9 cellular contexts compared by ENCODE assay signal in the genomic region with DNA sequence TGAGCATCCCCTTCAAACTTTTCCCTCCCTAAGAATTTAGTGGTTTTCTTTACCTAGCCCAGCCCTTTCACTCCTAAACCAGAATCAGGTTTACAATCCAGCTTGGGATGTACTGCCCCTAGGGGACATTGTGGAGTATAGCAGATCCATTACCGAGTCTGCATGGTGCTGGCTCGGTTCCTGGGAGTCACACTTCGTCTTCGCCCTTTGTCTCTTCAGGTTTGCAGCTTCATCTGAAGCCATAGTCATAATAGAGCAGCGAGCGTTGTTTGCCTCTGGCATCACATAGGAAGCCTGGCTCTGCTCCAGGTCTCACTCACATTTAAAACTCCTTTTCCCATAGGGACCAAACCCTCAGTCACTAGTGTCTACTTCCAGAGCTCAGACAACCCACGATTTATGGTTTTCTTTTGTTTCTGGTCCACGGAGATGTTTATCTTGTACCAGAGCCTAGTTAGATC. TPM values are rescaled to one million over a fixed set of nuclear protein-coding genes. Genes with fewer than 3 reads are reported as not detected.
DNase-seq lines count a peak whose midpoint lies in the region; ATAC-seq and TF ChIP-seq lines count a peak whose summit lies in the region.
"Had no signal": no experiment of that assay in that cellular context is flagged by ENCODE, and none has a peak within 500 bp of the region (broad histone marks: within the 10 kb centered on the region; RNA-seq: fewer than 3 reads in every experiment).

No MANE protein-coding gene starts in this region.

- 4 to 7% methylated on average over 8 of the region's 8 CpGs for WGBS in tibial nerve, 2 donors

- H3K27me3 ChIP-seq in DOHH2 (ENCODE audit: control insufficient read depth, low read length) (peaks cover 9% of the 10 kb centered on the region), tibial nerve (no peaks in the 10 kb centered on the region)

- H3K27ac ChIP-seq in DOHH2 (ENCODE audit: low read depth, low read length) (no peak overlapping the region), tibial nerve (no peak overlapping the region)

- H3K9me3 ChIP-seq in DOHH2 (ENCODE audit: control insufficient read depth, insufficient read depth, low read length) (no peaks in the 10 kb centered on the region), tibial nerve (no peaks in the 10 kb centered on the region)

- no peak overlapping the region for H3K4me2 ChIP-seq in DOHH2 (ENCODE audit: low read length)

- H3K9me2 ChIP-seq in DOHH2 (replicated peaks; ENCODE audit: control insufficient read depth, low read length) = no peaks in the 10 kb centered on the region

- no peak for TF ChIP-seq EP300 in tibial nerve (IDR thresholded peaks at IDR 0.05)

- TF ChIP-seq POLR2A in tibial nerve (IDR thresholded peaks at IDR 0.05) = no peak

- TF ChIP-seq CTCF in DOHH2 (IDR thresholded peaks at IDR 0.05; ENCODE audit: low read depth, low read length, poor library complexity, severe bottlenecking) (peak; percentile 82), tibial nerve (IDR thresholded peaks at IDR 0.05) (peak; percentile 47 to 71 (median 59))

- H3K4me3 ChIP-seq in DOHH2 (ENCODE audit: low read length) (no peak overlapping the region), tibial nerve (no peak overlapping the region)

- no peaks in the 10 kb centered on the region for H3K79me2 ChIP-seq in DOHH2 (ENCODE audit: control insufficient read depth, low read length)

- no peaks in the 10 kb centered on the region for H3K36me3 ChIP-seq in DOHH2 (ENCODE audit: control insufficient read depth, low read length)
- no peaks in the 10 kb centered on the region for H3K36me3 ChIP-seq in tibial nerve

- no peaks in the 10 kb centered on the region for H4K20me1 ChIP-seq in DOHH2 (ENCODE audit: control insufficient read depth, insufficient read depth, low read depth, low read length)

- H3K4me1 ChIP-seq in DOHH2 (ENCODE audit: control insufficient read depth, low read length) (0 out of 2 replicates have a peak, but pooled peaks cover 2% of the 10 kb centered on the region), tibial nerve (peaks cover 0 to 6% (median 0%) of the 10 kb centered on the region in 4 donors)

- DNase-seq in NCI-H2196 (lab: John Stamatoyannopoulos, UW; ENCODE audit: unreplicated experiment) = peak; percentile 72
- peak; percentile 54 for DNase-seq in astrocyte of the hippocampus (ENCODE audit: low read depth, low spot score)
- DNase-seq in iris pigment epithelial cell (ENCODE audit: low read depth) = peak; percentile 31
- no peak for DNase-seq in tibial nerve (ENCODE audit: low spot score in 2 of 2)
- DNase-seq in activated CD8-positive, alpha-beta memory T cell treated with anti-CD3 and anti-CD28 coated beads for 24 hours = no peak

- peak; percentile 94 for ATAC-seq in GM19438 (IDR thresholded peaks at IDR 0.05; ENCODE audit: low read depth, unreplicated experiment)
- peak; percentile 97 for ATAC-seq in HG03280 (IDR thresholded peaks at IDR 0.05; ENCODE audit: unreplicated experiment)

- H3F3A ChIP-seq in DOHH2 (ENCODE audit: control insufficient read depth, insufficient read depth) = no peaks in the 10 kb centered on the region

RNA-seq across cellular contexts. Expression of a gene that starts 16.8 kb away (rescaled TPM):
- total RNA-seq in tibial nerve = 10 to 100 TPM in 1 of 4 donors, 1 to 10 TPM in 3; 2.4 to 10.7 (median 8.2) TPM
- total RNA-seq: activated CD8-positive, alpha-beta memory T cell treated with anti-CD3 and anti-CD28 coated beads for 36 hours had no signal

Comparison
In these comparisons a context has a peak if more than half of its experiments do, and no peak if none do; other contexts are left out.
1. DNase-seq: peak in NCI-H2196 (single experiment), astrocyte of the hippocampus (single experiment) and iris pigment epithelial cell (single experiment); none in tibial nerve (0 of 2) and activated CD8-positive, alpha-beta memory T cell treated with anti-CD3 and anti-CD28 coated beads for 24 hours (single experiment).